1 cellular context compared by ENCODE assay signal in the genomic region with DNA sequence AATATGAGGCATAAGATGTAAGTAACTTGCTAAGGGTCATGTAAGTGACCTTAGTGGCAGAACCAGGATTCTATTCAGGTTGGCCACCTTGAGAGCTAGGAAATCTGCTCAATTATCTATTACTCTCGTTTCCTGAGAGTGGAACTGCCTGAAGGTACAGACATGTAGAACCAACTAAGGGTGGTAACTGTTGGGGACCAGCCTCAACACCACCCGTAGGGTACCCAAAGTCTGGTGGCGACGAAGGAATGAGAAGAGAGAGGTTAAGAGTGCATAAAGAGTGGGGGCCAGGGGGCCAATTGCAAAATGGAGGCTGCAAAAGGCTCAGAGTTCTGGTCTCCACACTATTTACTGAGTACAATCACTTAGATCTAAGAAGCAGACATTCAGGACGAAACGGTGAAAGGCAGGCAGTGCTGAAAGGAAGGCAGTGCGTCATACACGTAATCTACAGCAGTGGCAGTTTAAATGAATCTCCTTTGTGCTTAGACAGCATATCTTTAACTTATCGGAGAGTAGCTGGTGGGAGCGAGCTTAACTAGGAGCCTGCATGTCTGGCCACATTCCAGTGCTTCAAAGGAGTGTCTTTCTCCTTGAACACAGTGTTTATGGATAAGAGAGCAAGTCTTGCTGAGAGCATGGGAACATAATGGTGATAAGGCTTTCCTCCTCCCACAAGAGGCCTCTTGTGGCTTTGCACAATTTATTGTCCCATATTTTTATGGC.
TF ChIP-seq lines count a peak whose summit lies in the region.

No MANE protein-coding gene starts in this region.

TF ChIP-seq in K562, 482 proteins besides CTCF, POLR2A, EP300 and RAD21 (continued from another document and continues in another):
- TF ChIP-seq, protein P1, sequence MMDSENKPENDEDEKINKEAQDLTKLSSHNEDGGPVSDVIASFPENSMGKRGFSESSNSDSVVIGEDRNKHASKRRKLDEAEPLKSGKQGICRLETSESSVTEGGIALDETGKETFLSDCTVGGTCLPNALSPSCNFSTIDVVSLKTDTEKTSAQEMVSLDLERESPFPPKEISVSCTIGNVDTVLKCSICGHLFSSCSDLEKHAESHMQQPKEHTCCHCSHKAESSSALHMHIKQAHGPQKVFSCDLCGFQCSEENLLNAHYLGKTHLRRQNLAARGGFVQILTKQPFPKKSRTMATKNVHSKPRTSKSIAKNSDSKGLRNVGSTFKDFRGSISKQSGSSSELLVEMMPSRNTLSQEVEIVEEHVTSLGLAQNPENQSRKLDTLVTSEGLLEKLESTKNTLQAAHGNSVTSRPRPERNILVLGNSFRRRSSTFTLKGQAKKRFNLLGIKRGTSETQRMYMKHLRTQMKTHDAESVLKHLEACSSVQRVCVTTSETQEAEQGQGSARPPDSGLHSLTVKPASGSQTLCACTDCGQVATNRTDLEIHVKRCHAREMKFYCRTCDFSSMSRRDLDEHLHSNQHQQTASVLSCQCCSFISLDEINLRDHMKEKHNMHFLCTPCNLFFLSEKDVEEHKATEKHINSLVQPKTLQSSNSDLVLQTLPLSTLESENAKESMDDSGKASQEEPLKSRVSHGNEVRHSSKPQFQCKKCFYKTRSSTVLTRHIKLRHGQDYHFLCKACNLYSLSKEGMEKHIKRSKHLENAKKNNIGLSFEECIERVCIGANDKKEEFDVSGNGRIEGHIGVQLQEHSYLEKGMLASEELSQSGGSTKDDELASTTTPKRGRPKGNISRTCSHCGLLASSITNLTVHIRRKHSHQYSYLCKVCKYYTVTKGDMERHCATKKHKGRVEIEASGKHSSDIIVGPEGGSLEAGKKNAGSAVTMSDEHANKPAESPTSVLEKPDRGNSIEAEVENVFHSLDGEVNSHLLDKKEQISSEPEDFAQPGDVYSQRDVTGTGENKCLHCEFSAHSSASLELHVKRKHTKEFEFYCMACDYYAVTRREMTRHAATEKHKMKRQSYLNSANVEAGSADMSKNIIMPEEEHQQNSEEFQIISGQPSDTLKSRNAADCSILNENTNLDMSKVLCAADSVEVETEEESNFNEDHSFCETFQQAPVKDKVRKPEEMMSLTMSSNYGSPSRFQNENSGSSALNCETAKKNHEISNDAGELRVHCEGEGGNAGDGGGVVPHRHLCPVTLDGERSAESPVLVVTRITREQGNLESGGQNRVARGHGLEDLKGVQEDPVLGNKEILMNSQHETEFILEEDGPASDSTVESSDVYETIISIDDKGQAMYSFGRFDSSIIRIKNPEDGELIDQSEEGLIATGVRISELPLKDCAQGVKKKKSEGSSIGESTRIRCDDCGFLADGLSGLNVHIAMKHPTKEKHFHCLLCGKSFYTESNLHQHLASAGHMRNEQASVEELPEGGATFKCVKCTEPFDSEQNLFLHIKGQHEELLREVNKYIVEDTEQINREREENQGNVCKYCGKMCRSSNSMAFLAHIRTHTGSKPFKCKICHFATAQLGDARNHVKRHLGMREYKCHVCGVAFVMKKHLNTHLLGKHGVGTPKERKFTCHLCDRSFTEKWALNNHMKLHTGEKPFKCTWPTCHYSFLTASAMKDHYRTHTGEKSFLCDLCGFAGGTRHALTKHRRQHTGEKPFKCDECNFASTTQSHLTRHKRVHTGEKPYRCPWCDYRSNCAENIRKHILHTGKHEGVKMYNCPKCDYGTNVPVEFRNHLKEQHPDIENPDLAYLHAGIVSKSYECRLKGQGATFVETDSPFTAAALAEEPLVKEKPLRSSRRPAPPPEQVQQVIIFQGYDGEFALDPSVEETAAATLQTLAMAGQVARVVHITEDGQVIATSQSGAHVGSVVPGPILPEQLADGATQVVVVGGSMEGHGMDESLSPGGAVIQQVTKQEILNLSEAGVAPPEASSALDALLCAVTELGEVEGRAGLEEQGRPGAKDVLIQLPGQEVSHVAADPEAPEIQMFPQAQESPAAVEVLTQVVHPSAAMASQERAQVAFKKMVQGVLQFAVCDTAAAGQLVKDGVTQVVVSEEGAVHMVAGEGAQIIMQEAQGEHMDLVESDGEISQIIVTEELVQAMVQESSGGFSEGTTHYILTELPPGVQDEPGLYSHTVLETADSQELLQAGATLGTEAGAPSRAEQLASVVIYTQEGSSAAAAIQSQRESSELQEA (IDR thresholded peaks at IDR 0.05; ENCODE audit: low read depth) = no peak
- TF ChIP-seq TFAP4 (CRISPR knock-in tag; IDR thresholded peaks at IDR 0.05; ENCODE audit: borderline replicate concordance) (peak; percentile 57; the same call in 1 of the 2 replicates), ARID3A (IDR thresholded peaks at IDR 0.05; ENCODE audit: borderline replicate concordance, low read depth, low read length) (peak; percentile 98), SMARCA5 (IDR thresholded peaks at IDR 0.05) (peak; percentile 76; the same call in 1 of the 2 replicates), TCF7L2 (IDR thresholded peaks at IDR 0.05; ENCODE audit: low read depth, low read length) (peak; percentile 78; the same call in 1 of the 2 replicates), RNF2 (IDR thresholded peaks at IDR 0.05) (peak; percentile 95), ESRRA (IDR thresholded peaks at IDR 0.05; ENCODE audit: borderline replicate concordance, low read depth) (peak; percentile 83; the same call in 1 of the 2 replicates), HDAC8 (tag; IDR thresholded peaks at IDR 0.05) (no peak), BRD4 (IDR thresholded peaks at IDR 0.05) (peak; percentile 62; the same call in 1 of the 2 replicates), CBX3 (IDR thresholded peaks at IDR 0.05; ENCODE audit: borderline replicate concordance in 1 of 2, low read length in 2 of 2) (peak in 1 of 2 experiments; percentile 93; a peak in 2 of 3 replicates), GTF2A2 (tag; IDR thresholded peaks at IDR 0.05) (no peak), SRF (CRISPR knock-in tag; IDR thresholded peaks at IDR 0.05) (peak in 1 of 2 experiments; percentile 32; a peak in 1 of 4 replicates), CREM (IDR thresholded peaks at IDR 0.05; ENCODE audit: low read depth) (peak; percentile 96), CBFA2T2 (conservative IDR thresholded peaks at IDR 0.05) (peak; percentile 97), MGA (IDR thresholded peaks at IDR 0.05) (peak; percentile 66; the same call in 1 of the 2 replicates), TSC22D4 (tag; IDR thresholded peaks at IDR 0.05) (no peak), ZBTB26 (CRISPR knock-in tag; IDR thresholded peaks at IDR 0.05) (0 out of 2 replicates have a peak, but pooled peaks have one; percentile 70), ZNF212 (CRISPR knock-in tag; IDR thresholded peaks at IDR 0.05) (no peak), DMBX1 (CRISPR knock-in tag; IDR thresholded peaks at IDR 0.05; ENCODE audit: borderline replicate concordance) (no peak; the same call in 1 of the 2 replicates), LARP7 (IDR thresholded peaks at IDR 0.05) (no peak)
- TF ChIP-seq, protein P2, sequence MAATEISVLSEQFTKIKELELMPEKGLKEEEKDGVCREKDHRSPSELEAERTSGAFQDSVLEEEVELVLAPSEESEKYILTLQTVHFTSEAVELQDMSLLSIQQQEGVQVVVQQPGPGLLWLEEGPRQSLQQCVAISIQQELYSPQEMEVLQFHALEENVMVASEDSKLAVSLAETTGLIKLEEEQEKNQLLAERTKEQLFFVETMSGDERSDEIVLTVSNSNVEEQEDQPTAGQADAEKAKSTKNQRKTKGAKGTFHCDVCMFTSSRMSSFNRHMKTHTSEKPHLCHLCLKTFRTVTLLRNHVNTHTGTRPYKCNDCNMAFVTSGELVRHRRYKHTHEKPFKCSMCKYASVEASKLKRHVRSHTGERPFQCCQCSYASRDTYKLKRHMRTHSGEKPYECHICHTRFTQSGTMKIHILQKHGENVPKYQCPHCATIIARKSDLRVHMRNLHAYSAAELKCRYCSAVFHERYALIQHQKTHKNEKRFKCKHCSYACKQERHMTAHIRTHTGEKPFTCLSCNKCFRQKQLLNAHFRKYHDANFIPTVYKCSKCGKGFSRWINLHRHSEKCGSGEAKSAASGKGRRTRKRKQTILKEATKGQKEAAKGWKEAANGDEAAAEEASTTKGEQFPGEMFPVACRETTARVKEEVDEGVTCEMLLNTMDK (IDR thresholded peaks at IDR 0.05; ENCODE audit: borderline replicate concordance, insufficient read depth, low read depth, low read length, poor library complexity, severe bottlenecking) = no peak
